ENCODE assay signal across 8 cellular contexts in the genomic region with DNA sequence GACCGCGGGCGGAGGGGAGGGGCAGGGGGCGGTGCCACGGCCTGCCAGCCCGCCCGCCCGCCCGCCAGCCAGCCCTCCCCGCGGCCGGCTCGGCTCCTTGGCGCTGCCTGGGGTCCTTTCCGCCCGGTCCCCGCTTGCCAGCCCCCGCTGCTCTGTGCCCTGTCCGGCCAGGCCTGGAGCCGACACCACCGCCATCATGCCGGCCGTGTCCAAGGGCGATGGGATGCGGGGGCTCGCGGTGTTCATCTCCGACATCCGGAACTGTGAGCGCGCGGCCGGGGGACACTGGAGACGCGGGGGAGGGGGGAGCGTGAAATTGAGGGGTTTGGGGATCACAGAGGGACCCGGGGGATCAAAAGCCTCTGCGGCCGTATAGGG. TPM values are rescaled to one million over a fixed set of nuclear protein-coding genes. Genes with fewer than 3 reads are reported as not detected.
A peak's percentile ranks its signal among the peaks of the same experiment; 100 is the strongest.
DNase-seq lines count a peak whose midpoint lies in the region; TF ChIP-seq lines count a peak whose summit lies in the region.

A gene (plus strand): TSS at position 64 of the 378 bp plus-strand sequence. CDS start 133 bp downstream, at position 197.

- H3K27ac Mint-ChIP-seq in MCF 10A (ENCODE audit: low read depth, unreplicated experiment): peak within 1 kb of the TSS; percentile 99

- H3K9me3 Mint-ChIP-seq in MCF 10A (ENCODE audit: unreplicated experiment): no peaks in the 10 kb centered on the region

- CTCF ChIA-PET in MCF 10A (lab: Yijun Ruan, JAX): no interaction called here

- POLR2A ChIA-PET in MCF 10A (lab: Yijun Ruan, JAX): interaction anchor here (0.6 to 3.4 kb wide), 17 partner anchors 10 to 1375 kb away, joined by 3 to 36 read pairs (median 13); a partner anchor contains a TSS

- H3K4me1 Mint-ChIP-seq in MCF 10A (ENCODE audit: insufficient read depth, unreplicated experiment): peaks cover 19% of the 10 kb centered on the region

- H3K27me3 Mint-ChIP-seq in MCF 10A (ENCODE audit: insufficient read depth, unreplicated experiment): no peaks in the 10 kb centered on the region

- TF ChIP-seq CTCF in BE2C (IDR thresholded peaks at IDR 0.05; ENCODE audit: low read depth, low read length) (no peak), MCF 10A (IDR thresholded peaks at IDR 0.05; ENCODE audit: unreplicated experiment) (no peak), liver (IDR thresholded peaks at IDR 0.05; ENCODE audit: low read depth, low read length, missing input control) (no peak)

- H3K4me3 ChIP-seq in BE2C (ENCODE audit: low read depth, low read length) (peak within 1 kb of the TSS; percentile 88), liver (ENCODE audit: low read depth in 1 of 3, low read length in 3 of 3) (peak within 1 kb of the TSS; percentile 81 to 96 (median 88)), thymus (ENCODE audit: low read length) (peak within 1 kb of the TSS; percentile 91)

- DNase-seq in BE2C (no peak), HT1080 (ENCODE audit: low read depth) (no peak), MCF 10A (ENCODE audit: unreplicated experiment) (no peak), RPMI8226 (no peak), NCI-H1694 treated with DMSO at 0.1 percent for 48 hours (lab: John Stamatoyannopoulos, UW) (no peak), NCI-H2081 (lab: John Stamatoyannopoulos, UW) (no peak)

- TF ChIP-seq RAD21 in liver (IDR thresholded peaks at IDR 0.05): no peak

- H3K27me3 ChIP-seq in BE2C (no peaks in the 10 kb centered on the region), liver (ENCODE audit: control insufficient read depth in 4 of 4, insufficient read depth in 4 of 4, low read length in 3 of 4) (no peaks in the 10 kb centered on the region), thymus (ENCODE audit: control insufficient read depth, insufficient read depth) (no peaks in the 10 kb centered on the region)

- WGBS in liver: 1% methylated on average over 39 of the region's 39 CpGs
- 1% methylated on average over 39 of the region's 39 CpGs for WGBS in thymus

- intact Hi-C loops in MCF 10A (cut with micrococcal nuclease): loop anchor here (1.0 to 5.0 kb wide), 5 partner anchors 46 to 162 kb away; a partner anchor contains a TSS

- H3K4me1 ChIP-seq in BE2C (0 out of 2 replicates have a peak, but pooled peaks cover 3% of the 10 kb centered on the region), liver (ENCODE audit: control insufficient read depth in 4 of 4, insufficient read depth in 4 of 4, low read length in 3 of 4) (peaks cover 2 to 28% (median 22%) of the 10 kb centered on the region in 4 donors), thymus (ENCODE audit: control insufficient read depth, insufficient read depth, low read length) (peaks cover 17% of the 10 kb centered on the region)

- peak within 1 kb of the TSS; percentile 90 for H3K4me3 Mint-ChIP-seq in MCF 10A (ENCODE audit: unreplicated experiment)

- peak within 1 kb of the TSS; percentile 62 to 95 for H3K9ac ChIP-seq in liver (ENCODE audit: low read depth in 1 of 2, low read length in 2 of 2)

- H3K27ac ChIP-seq in liver (ENCODE audit: low read depth in 1 of 2, low read length in 2 of 2) (peak within 1 kb of the TSS; percentile 94 to 96), thymus (ENCODE audit: low read depth) (peak within 1 kb of the TSS; percentile 89)

- H3K9me3 ChIP-seq in BE2C: no peaks in the 10 kb centered on the region
- H3K9me3 ChIP-seq in liver (ENCODE audit: control insufficient read depth in 4 of 4, low read length in 3 of 4): no peaks in the 10 kb centered on the region
- no peaks in the 10 kb centered on the region for H3K9me3 ChIP-seq in thymus (ENCODE audit: control insufficient read depth)

- H3K36me3 Mint-ChIP-seq in MCF 10A (ENCODE audit: insufficient read depth, unreplicated experiment): peaks cover 19% of the 10 kb centered on the region

- BruUV-seq in MCF 10A (replicated peaks; lab: Mats Ljungman, UMichigan): no TSS peak

- H3K36me3 ChIP-seq in BE2C: no peaks in the 10 kb centered on the region
- no peaks in the 10 kb centered on the region for H3K36me3 ChIP-seq in liver (ENCODE audit: control insufficient read depth in 4 of 4, insufficient read depth in 3 of 4, low read depth in 1 of 4, low read length in 3 of 4)
- H3K36me3 ChIP-seq in thymus (ENCODE audit: control insufficient read depth, insufficient read depth): peaks cover 2% of the 10 kb centered on the region

TF ChIP-seq in liver, 16 proteins besides CTCF, POLR2A, EP300 and RAD21:
- no peak for TF ChIP-seq JUND (IDR thresholded peaks at IDR 0.05)
- TF ChIP-seq, protein P1, sequence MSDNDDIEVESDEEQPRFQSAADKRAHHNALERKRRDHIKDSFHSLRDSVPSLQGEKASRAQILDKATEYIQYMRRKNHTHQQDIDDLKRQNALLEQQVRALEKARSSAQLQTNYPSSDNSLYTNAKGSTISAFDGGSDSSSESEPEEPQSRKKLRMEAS (IDR thresholded peaks at IDR 0.05): no peak
- no peak for TF ChIP-seq YY1 (IDR thresholded peaks at IDR 0.05)
- TF ChIP-seq GABPA (IDR thresholded peaks at IDR 0.05 in 1 of 2, conservative IDR thresholded peaks at IDR 0.05 in 1 of 2): no peak
- TF ChIP-seq HNF4G (IDR thresholded peaks at IDR 0.05): no peak
- no peak for TF ChIP-seq EGR1 (IDR thresholded peaks at IDR 0.05; ENCODE audit: low read depth in 2 of 2)
- no peak for TF ChIP-seq FOXA1 (IDR thresholded peaks at IDR 0.05)
- no peak for TF ChIP-seq TAF1 (conservative IDR thresholded peaks at IDR 0.05)
- no peak for TF ChIP-seq SP1 (IDR thresholded peaks at IDR 0.05)
- TF ChIP-seq, protein P2, sequence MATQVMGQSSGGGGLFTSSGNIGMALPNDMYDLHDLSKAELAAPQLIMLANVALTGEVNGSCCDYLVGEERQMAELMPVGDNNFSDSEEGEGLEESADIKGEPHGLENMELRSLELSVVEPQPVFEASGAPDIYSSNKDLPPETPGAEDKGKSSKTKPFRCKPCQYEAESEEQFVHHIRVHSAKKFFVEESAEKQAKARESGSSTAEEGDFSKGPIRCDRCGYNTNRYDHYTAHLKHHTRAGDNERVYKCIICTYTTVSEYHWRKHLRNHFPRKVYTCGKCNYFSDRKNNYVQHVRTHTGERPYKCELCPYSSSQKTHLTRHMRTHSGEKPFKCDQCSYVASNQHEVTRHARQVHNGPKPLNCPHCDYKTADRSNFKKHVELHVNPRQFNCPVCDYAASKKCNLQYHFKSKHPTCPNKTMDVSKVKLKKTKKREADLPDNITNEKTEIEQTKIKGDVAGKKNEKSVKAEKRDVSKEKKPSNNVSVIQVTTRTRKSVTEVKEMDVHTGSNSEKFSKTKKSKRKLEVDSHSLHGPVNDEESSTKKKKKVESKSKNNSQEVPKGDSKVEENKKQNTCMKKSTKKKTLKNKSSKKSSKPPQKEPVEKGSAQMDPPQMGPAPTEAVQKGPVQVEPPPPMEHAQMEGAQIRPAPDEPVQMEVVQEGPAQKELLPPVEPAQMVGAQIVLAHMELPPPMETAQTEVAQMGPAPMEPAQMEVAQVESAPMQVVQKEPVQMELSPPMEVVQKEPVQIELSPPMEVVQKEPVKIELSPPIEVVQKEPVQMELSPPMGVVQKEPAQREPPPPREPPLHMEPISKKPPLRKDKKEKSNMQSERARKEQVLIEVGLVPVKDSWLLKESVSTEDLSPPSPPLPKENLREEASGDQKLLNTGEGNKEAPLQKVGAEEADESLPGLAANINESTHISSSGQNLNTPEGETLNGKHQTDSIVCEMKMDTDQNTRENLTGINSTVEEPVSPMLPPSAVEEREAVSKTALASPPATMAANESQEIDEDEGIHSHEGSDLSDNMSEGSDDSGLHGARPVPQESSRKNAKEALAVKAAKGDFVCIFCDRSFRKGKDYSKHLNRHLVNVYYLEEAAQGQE (IDR thresholded peaks at IDR 0.05): no peak
- TF ChIP-seq NR2F2 (IDR thresholded peaks at IDR 0.05): no peak
- TF ChIP-seq, protein P3, sequence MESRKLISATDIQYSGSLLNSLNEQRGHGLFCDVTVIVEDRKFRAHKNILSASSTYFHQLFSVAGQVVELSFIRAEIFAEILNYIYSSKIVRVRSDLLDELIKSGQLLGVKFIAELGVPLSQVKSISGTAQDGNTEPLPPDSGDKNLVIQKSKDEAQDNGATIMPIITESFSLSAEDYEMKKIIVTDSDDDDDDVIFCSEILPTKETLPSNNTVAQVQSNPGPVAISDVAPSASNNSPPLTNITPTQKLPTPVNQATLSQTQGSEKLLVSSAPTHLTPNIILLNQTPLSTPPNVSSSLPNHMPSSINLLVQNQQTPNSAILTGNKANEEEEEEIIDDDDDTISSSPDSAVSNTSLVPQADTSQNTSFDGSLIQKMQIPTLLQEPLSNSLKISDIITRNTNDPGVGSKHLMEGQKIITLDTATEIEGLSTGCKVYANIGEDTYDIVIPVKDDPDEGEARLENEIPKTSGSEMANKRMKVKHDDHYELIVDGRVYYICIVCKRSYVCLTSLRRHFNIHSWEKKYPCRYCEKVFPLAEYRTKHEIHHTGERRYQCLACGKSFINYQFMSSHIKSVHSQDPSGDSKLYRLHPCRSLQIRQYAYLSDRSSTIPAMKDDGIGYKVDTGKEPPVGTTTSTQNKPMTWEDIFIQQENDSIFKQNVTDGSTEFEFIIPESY (IDR thresholded peaks at IDR 0.05): no peak
- no peak for TF ChIP-seq RXRA (IDR thresholded peaks at IDR 0.05)
- TF ChIP-seq, protein P4, sequence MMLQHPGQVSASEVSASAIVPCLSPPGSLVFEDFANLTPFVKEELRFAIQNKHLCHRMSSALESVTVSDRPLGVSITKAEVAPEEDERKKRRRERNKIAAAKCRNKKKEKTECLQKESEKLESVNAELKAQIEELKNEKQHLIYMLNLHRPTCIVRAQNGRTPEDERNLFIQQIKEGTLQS (IDR thresholded peaks at IDR 0.05): no peak
- no peak for TF ChIP-seq FOXA2 (IDR thresholded peaks at IDR 0.05)
- no peak for TF ChIP-seq HNF4A (conservative IDR thresholded peaks at IDR 0.05)

RNA-seq across cellular contexts. Expression of the gene that starts here (rescaled TPM):
- 51.6 TPM for polyA plus RNA-seq in BE2C (2012; ENCODE audit: insufficient read depth, insufficient read length, low read depth)
- 63.5 and 75.0 TPM in 2 replicates for total RNA-seq in HT1080 (2014; rRNA removed; shearing (Covaris generic))
- polyA plus RNA-seq in HT1080 (2015; cell fraction: cytosol; rRNA removed): 61.1 and 72.5 TPM in 2 replicates
- polyA plus RNA-seq in HT1080 (2015; cell fraction: nucleus; rRNA removed): 83.8 and 85.5 TPM in 2 replicates
- total RNA-seq in MCF 10A (2022) (70.5 and 80.0 TPM in 2 replicates), liver (100 to 1,000 TPM in 1 of 2 donors, 10 to 100 TPM in 1; 58.0 to 123 TPM)
- polyA plus RNA-seq in liver (10 to 100 TPM; 20.1 to 57.0 TPM), thymus (26.5 TPM)
